8 cellular contexts compared by ENCODE assay signal in genomic region chr19:12610540-12611360, GRCh38. TPM values are rescaled to one million over a fixed set of nuclear protein-coding genes. Genes with fewer than 3 reads are reported as not detected.
A peak's percentile ranks its signal among the peaks of the same experiment; 100 is the strongest.
DNase-seq lines count a peak whose midpoint lies in the region; ATAC-seq, FAIRE-seq and TF ChIP-seq lines count a peak whose summit lies in the region.

TSS of gene ZNF490 (minus strand) at chr19:12610813. CDS start at chr19:12610680, 133 bp downstream.
TSS of gene ZNF791 (plus strand) at chr19:12610920. CDS start at chr19:12611080, 160 bp downstream.

- DNase-seq in GM12892 (ENCODE audit: insufficient read length) (peak; percentile 85), NCI-H146 treated with DMSO at 0.1 percent for 48 hours (lab: John Stamatoyannopoulos, UW; ENCODE audit: unreplicated experiment) (peak; percentile 99), T-helper 1 cell (peak; percentile 88 to 96 (median 94)), adrenal gland (peak; percentile 97 to 100 (median 99)), heart left ventricle (peak; percentile 97 to 99 (median 99)), trophoblast cell (peak; percentile 96 to 99), transverse colon (peak; percentile 99)

- intact Hi-C loops in adrenal gland (cut with DNase I) (loop anchor here in 1 of 2 donors (5.0 kb wide), 1 partner anchor 57 kb away; the partner anchor contains the start of genes MAN2B1 and WDR83), heart left ventricle (cut with DNase I) (loop anchor here in 3 of 10 donors (1.0 to 10.0 kb wide), 3 partner anchors 59 to 686 kb away; partner anchors contain the start of genes ZNF564 (in 1 of the 3) and ZNF700 (in 1 of the 3)), transverse colon (cut with DNase I; ENCODE audit: low total_unique reads) (no loop called here)

- no peaks in the 10 kb centered on the region for H3K9me3 ChIP-seq in adrenal gland (replicated peaks in 1 of 3)
- no peaks in the 10 kb centered on the region for H3K9me3 ChIP-seq in heart left ventricle
- no peaks in the 10 kb centered on the region for H3K9me3 ChIP-seq in trophoblast cell (ENCODE audit: insufficient read depth, low read depth, low read length)
- H3K9me3 ChIP-seq in transverse colon, result no peaks in the 10 kb centered on the region

- H3K4me3 ChIP-seq in adrenal gland (peak within 1 kb of the TSS; percentile 86 to 99 (median 93)), heart left ventricle (peak within 1 kb of the TSS; percentile 77 to 99 (median 90)), trophoblast cell (ENCODE audit: low read depth, low read length) (peak within 1 kb of the TSS; percentile 88), transverse colon (peak within 1 kb of the TSS; percentile 81 to 96 (median 86))

- peak within 1 kb of the TSS; percentile 87 for H2AFZ ChIP-seq in trophoblast cell (ENCODE audit: insufficient read depth, low read length, poor library complexity)

- peaks cover 10% of the 10 kb centered on the region for H3K79me2 ChIP-seq in trophoblast cell (ENCODE audit: control insufficient read depth, insufficient read depth, low read length, poor library complexity)

- H2BK120ac ChIP-seq in trophoblast cell (ENCODE audit: insufficient read depth, low read length, poor library complexity), result peak within 1 kb of the TSS; percentile 82

- peak; percentile 71 for ATAC-seq in HG02870 (IDR thresholded peaks at IDR 0.05; ENCODE audit: unreplicated experiment)
- peak; percentile 99 for ATAC-seq in heart left ventricle

- H2BK5ac ChIP-seq in trophoblast cell (ENCODE audit: low read depth, low read length, poor library complexity), result peak within 1 kb of the TSS; percentile 58

- peak within 1 kb of the TSS; percentile 94 for H3K4me2 ChIP-seq in trophoblast cell (ENCODE audit: low read length)

- H4K12ac ChIP-seq in trophoblast cell (ENCODE audit: low read depth, low read length), result peak within 1 kb of the TSS; percentile 80

- H3K18ac ChIP-seq in trophoblast cell (ENCODE audit: low read length), result peak within 1 kb of the TSS; percentile 85

- H2AK5ac ChIP-seq in trophoblast cell (ENCODE audit: low read length), result peak within 1 kb of the TSS; percentile 84

- H3K4ac ChIP-seq in trophoblast cell (ENCODE audit: low read depth, low read length), result peak within 1 kb of the TSS; percentile 93

- H3K27me3 ChIP-seq in adrenal gland (no peaks in the 10 kb centered on the region), heart left ventricle (no peaks in the 10 kb centered on the region), trophoblast cell (ENCODE audit: insufficient read depth, low read length) (no peaks in the 10 kb centered on the region), transverse colon (no peaks in the 10 kb centered on the region)

- peak; percentile 99 for FAIRE-seq in GM12892 (lab: Jason Lieb, UNC)

- 0 to 1% (median 1%) methylated on average over 10 to 61 of the region's 61 CpGs for WGBS in adrenal gland, 4 donors
- 0 to 1% (median 1%) methylated on average over 41 to 61 of the region's 61 CpGs for WGBS in heart left ventricle, 4 donors
- WGBS in trophoblast cell (ENCODE audit: extremely low coverage, insufficient coverage, insufficient read length), result no CpG with 5 or more reads among the region's 61 CpGs
- 0% methylated on average over 7 to 49 of the region's 61 CpGs for WGBS in transverse colon (ENCODE audit: low coverage in 1 of 2), 2 donors

- in situ Hi-C loops in transverse colon (cut with MboI; ENCODE audit: low pct_ligation_motif_present in 1 of 4, low pct_unique_long_range_greater_than_20kb in 1 of 4, low sequenced_read_pairs in 3 of 4), result no loop called here

- peak; percentile 43 for TF ChIP-seq EP300 in transverse colon (IDR thresholded peaks at IDR 0.05; ENCODE audit: low read depth)

- peak within 1 kb of the TSS; percentile 85 for H4K91ac ChIP-seq in trophoblast cell (ENCODE audit: low read depth, low read length)

- H3K23ac ChIP-seq in trophoblast cell (ENCODE audit: low read length), result no peak within 1 kb of the TSS

- H3K9ac ChIP-seq in trophoblast cell (ENCODE audit: low read length), result peak within 1 kb of the TSS; percentile 83

- TF ChIP-seq POLR2A in GM12892 (IDR thresholded peaks at IDR 0.05; ENCODE audit: low read depth, low read length) (peak; percentile 94), adrenal gland (IDR thresholded peaks at IDR 0.05) (peak; percentile 90 to 91), heart left ventricle (IDR thresholded peaks at IDR 0.05) (peak; percentile 81 to 83), transverse colon (IDR thresholded peaks at IDR 0.05) (peak; percentile 92)

- H4K8ac ChIP-seq in trophoblast cell (ENCODE audit: low read depth, low read length), result peak within 1 kb of the TSS; percentile 91

- H3K27ac ChIP-seq in adrenal gland (peak within 1 kb of the TSS; percentile 96 to 100 (median 99)), heart left ventricle (peak within 1 kb of the TSS; percentile 82 to 99 (median 98)), trophoblast cell (ENCODE audit: low read depth, low read length) (peak within 1 kb of the TSS; percentile 56), transverse colon (peak within 1 kb of the TSS; percentile 96 to 99 (median 99))

- TF ChIP-seq CTCF in adrenal gland (IDR thresholded peaks at IDR 0.05) (no peak), heart left ventricle (IDR thresholded peaks at IDR 0.05) (peak in 2 of 12 donors; percentile 17 to 22), transverse colon (IDR thresholded peaks at IDR 0.05) (no peak)

- peaks cover 12 to 33% of the 10 kb centered on the region in 2 donors for H3K4me1 ChIP-seq in adrenal gland (replicated peaks in 1 of 2)
- peaks cover 0 to 53% (median 29%) of the 10 kb centered on the region in 12 donors for H3K4me1 ChIP-seq in heart left ventricle
- H3K4me1 ChIP-seq in trophoblast cell (ENCODE audit: control insufficient read depth in 1 of 2, insufficient read depth in 2 of 2, low read length in 2 of 2), result peaks cover 0 to 1% of the 10 kb centered on the region in 2 experiments
- peaks cover 0 to 42% (median 20%) of the 10 kb centered on the region in 4 donors for H3K4me1 ChIP-seq in transverse colon

- peaks cover 5% of the 10 kb centered on the region for H3K79me1 ChIP-seq in trophoblast cell (ENCODE audit: low read length)

- H3K14ac ChIP-seq in trophoblast cell (ENCODE audit: low read length), result peak within 1 kb of the TSS; percentile 93

- no peak within 1 kb of the TSS for H2BK12ac ChIP-seq in trophoblast cell (ENCODE audit: low read length)

- H3K36me3 ChIP-seq in adrenal gland (replicated peaks in 1 of 2) (peaks cover 0 to 29% of the 10 kb centered on the region in 2 donors), heart left ventricle (peaks cover 0 to 67% (median 40%) of the 10 kb centered on the region in 9 donors), trophoblast cell (ENCODE audit: control insufficient read depth in 1 of 2, insufficient read depth in 2 of 2, low read length in 2 of 2) (peaks cover 18 to 26% of the 10 kb centered on the region in 2 experiments), transverse colon (peaks cover 0 to 12% (median 0%) of the 10 kb centered on the region in 4 donors)

RNA-seq across cellular contexts. Expression of gene ZNF490, which starts in this region (rescaled TPM):
- 4.5 TPM for polyA plus RNA-seq in GM12892 (2012; ENCODE audit: missing spikeins)
- total RNA-seq in adrenal gland (10 to 100 TPM in 2 of 8 donors, 1 to 10 TPM in 6; 5.6 to 10.9 (median 7.2) TPM), heart left ventricle (1 to 10 TPM; 3.7 to 8.9 (median 5.3) TPM), transverse colon (10 to 100 TPM in 2 of 4 donors, 1 to 10 TPM in 2; 6.7 to 54.9 (median 10.8) TPM)
- polyA plus RNA-seq in adrenal gland (1 to 10 TPM in 1 of 3 donors, under 1 TPM in 2; 0.34 to 2.6 (median 0.97) TPM), heart left ventricle (1 to 10 TPM in 1 of 2 donors, under 1 TPM in 1; 0.91 to 1.1 TPM)
- 3.3 and 3.8 TPM in 2 replicates for polyA plus RNA-seq in trophoblast cell (2013)

RNA-seq across cellular contexts. Expression of gene ZNF791, which starts in this region (rescaled TPM):
- 14.6 TPM for polyA plus RNA-seq in GM12892 (2012; ENCODE audit: missing spikeins)
- total RNA-seq in adrenal gland (10 to 100 TPM in 6 of 8 donors, 1 to 10 TPM in 2; 6.9 to 33.4 (median 20.0) TPM), heart left ventricle (10 to 100 TPM in 8 of 9 donors, 1 to 10 TPM in 1; 9.4 to 22.6 (median 14.3) TPM), transverse colon (10 to 100 TPM; 17.5 to 83.0 (median 24.9) TPM)
- polyA plus RNA-seq in adrenal gland (10 to 100 TPM in 1 of 3 donors, 1 to 10 TPM in 2; 6.0 to 21.9 (median 7.3) TPM), heart left ventricle (1 to 10 TPM; 6.1 to 6.9 TPM)
- 20.6 and 22.2 TPM in 2 replicates for polyA plus RNA-seq in trophoblast cell (2013)

Comparison
In these comparisons a context has a peak if more than half of its experiments do, and no peak if none do; other contexts are left out.
1. Peak in every context shown above with its lines: DNase-seq, ATAC-seq, H3K4me3 ChIP-seq and H3K27ac ChIP-seq.